Comparison of ENCODE assay signal across 8 cellular contexts in genomic region chr14:95518045-95518751, GRCh38. TPM values are rescaled to one million over a fixed set of nuclear protein-coding genes. Genes with fewer than 3 reads are reported as not detected.
DNase-seq lines count a peak whose midpoint lies in the region; ATAC-seq and TF ChIP-seq lines count a peak whose summit lies in the region.

No MANE protein-coding gene starts in this region.

- H3K36me3 Mint-ChIP-seq in MCF 10A (ENCODE audit: insufficient read depth, unreplicated experiment) = no peaks in the 10 kb centered on the region

- H3K27ac Mint-ChIP-seq in MCF 10A (ENCODE audit: low read depth, unreplicated experiment) = no peak overlapping the region

- BruUV-seq in MCF 10A (replicated peaks; lab: Mats Ljungman, UMichigan) (no TSS peak), mammary epithelial cell (replicated peaks; lab: Mats Ljungman, UMichigan) (no TSS peak)

- TF ChIP-seq POLR2A in uterus (IDR thresholded peaks at IDR 0.05) = no peak

- intact Hi-C loops in MCF 10A (cut with micrococcal nuclease) (no loop called here), mammary epithelial cell (cut with micrococcal nuclease) (loop anchor here (5.0 kb wide), 1 partner anchor 41 kb away; no protein-coding TSS in a partner anchor), uterus (cut with DNase I; ENCODE audit: low total_unique reads) (no loop called here)

- dilution Hi-C loops in mammary epithelial cell (cut with HindIII; ENCODE audit: low sequenced_read_pairs) = no loop called here

- H3K9me3 ChIP-seq in mammary epithelial cell (replicated peaks; ENCODE audit: insufficient read depth, low read length) (no peaks in the 10 kb centered on the region), OCI-LY3 (ENCODE audit: insufficient read depth, low read length) (no peaks in the 10 kb centered on the region), uterus (no peaks in the 10 kb centered on the region)

- no peak overlapping the region for H3K4me3 Mint-ChIP-seq in MCF 10A (ENCODE audit: unreplicated experiment)

- POLR2A ChIA-PET in MCF 10A (lab: Yijun Ruan, JAX) = interaction anchor here (0.6 to 2.5 kb wide), 10 partner anchors 9 to 60 kb away, joined by 3 to 11 read pairs (median 3); partner anchors contain the start of gene GLRX5

- TF ChIP-seq CTCF in MCF 10A (IDR thresholded peaks at IDR 0.05; ENCODE audit: unreplicated experiment) (no peak), mammary epithelial cell (conservative IDR thresholded peaks at IDR 0.05 in 1 of 2, IDR thresholded peaks at IDR 0.05 in 1 of 2; ENCODE audit: extremely low read depth in 1 of 2, insufficient read depth in 1 of 2, low read depth in 1 of 2, low read length in 2 of 2) (no peak), OCI-LY3 (IDR thresholded peaks at IDR 0.05; ENCODE audit: low read depth, low read length) (no peak), fibroblast of the aortic adventitia (IDR thresholded peaks at IDR 0.05; ENCODE audit: insufficient read depth, low read length) (no peak), uterus (IDR thresholded peaks at IDR 0.05) (no peak)

- peak; percentile 25 for DNase-seq in MCF 10A (ENCODE audit: unreplicated experiment)
- DNase-seq in mammary epithelial cell = no peak
- DNase-seq in fibroblast of the aortic adventitia (ENCODE audit: low read depth) = peak; percentile 90
- DNase-seq in uterus = no peak
- no peak for DNase-seq in NCI-H2029 (lab: John Stamatoyannopoulos, UW)

- H3K4me3 ChIP-seq in mammary epithelial cell (replicated peaks in 1 of 3; ENCODE audit: insufficient read depth in 1 of 3, low read depth in 2 of 3, low read length in 3 of 3) (no peak overlapping the region), OCI-LY3 (ENCODE audit: low read length) (peak overlapping the region; percentile 81), fibroblast of the aortic adventitia (ENCODE audit: low read depth, low read length) (no peak overlapping the region), uterus (no peak overlapping the region)

- H3K4me1 Mint-ChIP-seq in MCF 10A (ENCODE audit: insufficient read depth, unreplicated experiment) = peaks cover 34% of the 10 kb centered on the region

- H3K36me3 ChIP-seq in mammary epithelial cell (ENCODE audit: insufficient read depth, low read length) (no peaks in the 10 kb centered on the region), OCI-LY3 (replicated peaks; ENCODE audit: low read depth, low read length) (no peaks in the 10 kb centered on the region), uterus (no peaks in the 10 kb centered on the region)

- H3K4me2 ChIP-seq in mammary epithelial cell (ENCODE audit: insufficient read depth, low read depth, low read length) (no peak overlapping the region), OCI-LY3 (ENCODE audit: low read length) (peak overlapping the region; percentile 98)

- H3K4me1 ChIP-seq in mammary epithelial cell (ENCODE audit: insufficient read depth, low read length) (peaks cover 45% of the 10 kb centered on the region), OCI-LY3 (ENCODE audit: low read length) (peaks cover 75% of the 10 kb centered on the region), uterus (peaks cover 0 to 9% of the 10 kb centered on the region in 2 donors)

- in situ Hi-C loops in mammary epithelial cell (cut with MboI; ENCODE audit: low sequenced_read_pairs in 2 of 2) = loop anchor here in 1 of 2 donors (25.0 kb wide), 1 partner anchor 256 kb away; no protein-coding TSS in a partner anchor

- no peak overlapping the region for H3K9ac ChIP-seq in mammary epithelial cell (ENCODE audit: insufficient read depth, low read length)
- H3K9ac ChIP-seq in OCI-LY3 (ENCODE audit: low read length) = peak overlapping the region; percentile 84

- H4K20me1 ChIP-seq in mammary epithelial cell (ENCODE audit: insufficient read depth, low read length) = no peaks in the 10 kb centered on the region
- H4K20me1 ChIP-seq in OCI-LY3 (ENCODE audit: insufficient read depth, low read length) = peaks cover 11% of the 10 kb centered on the region

- 99% methylated on average over 7 of the region's 8 CpGs for WGBS in mammary epithelial cell (ENCODE audit: low coverage, missing lambda C conversion rate)

- H2AFZ ChIP-seq in mammary epithelial cell (ENCODE audit: low read depth, low read length) (no peak overlapping the region), OCI-LY3 (ENCODE audit: low read depth, low read length) (no peak overlapping the region)

- CTCF ChIA-PET in MCF 10A (lab: Yijun Ruan, JAX) = interaction anchor here (0.5 to 2.2 kb wide), 7 partner anchors 9 to 1593 kb away, joined by 3 to 7 read pairs (median 4); partner anchors contain the start of gene GLRX5
- CTCF ChIA-PET in mammary epithelial cell (lab: Charles Lee; ENCODE audit: low non-redundant PET) = no interaction called here

- H3K27me3 Mint-ChIP-seq in MCF 10A (ENCODE audit: insufficient read depth, unreplicated experiment) = no peaks in the 10 kb centered on the region

- ATAC-seq in GM19351 (IDR thresholded peaks at IDR 0.05; ENCODE audit: unreplicated experiment) (no peak), HG02884 (IDR thresholded peaks at IDR 0.05; ENCODE audit: unreplicated experiment) (no peak)

- H3K27me3 ChIP-seq in mammary epithelial cell (ENCODE audit: insufficient read depth, low read length) (no peaks in the 10 kb centered on the region), OCI-LY3 (ENCODE audit: low read depth, low read length) (no peaks in the 10 kb centered on the region), uterus (no peaks in the 10 kb centered on the region)

- no peaks in the 10 kb centered on the region for H3K9me3 Mint-ChIP-seq in MCF 10A (ENCODE audit: unreplicated experiment)

- H3K79me2 ChIP-seq in mammary epithelial cell (ENCODE audit: insufficient read depth, low read length) (peaks cover 7% of the 10 kb centered on the region), OCI-LY3 (ENCODE audit: low read length) (peaks cover 27% of the 10 kb centered on the region)

- no peak overlapping the region for H3K27ac ChIP-seq in mammary epithelial cell (ENCODE audit: insufficient read depth, low read depth, low read length)
- H3K27ac ChIP-seq in OCI-LY3 (ENCODE audit: low read length) = peak overlapping the region; percentile 93
- H3K27ac ChIP-seq in uterus = peak overlapping the region; percentile 89 to 91

RNA-seq across cellular contexts. Expression of gene SYNE3, which starts 1.7 kb away (rescaled TPM):
- 8.9 and 9.5 TPM in 2 replicates for total RNA-seq in MCF 10A (2022)
- 10 to 100 TPM in 1 of 2 donors, 1 to 10 TPM in 1; 3.5 to 13.0 TPM for total RNA-seq in mammary epithelial cell
- polyA plus RNA-seq in mammary epithelial cell = 2.4 TPM
- polyA minus RNA-seq in mammary epithelial cell = 13.3 TPM
- 19.3 and 63.4 TPM in 2 replicates for total RNA-seq in fibroblast of the aortic adventitia (ENCODE audit: low replicate concordance)
- total RNA-seq in uterus = 10 to 100 TPM in 2 of 4 donors, 1 to 10 TPM in 2; 4.9 to 36.1 (median 15.2) TPM

RNA-seq across cellular contexts. Expression of gene GLRX5, which starts 16.7 kb away (rescaled TPM):
- 32.2 and 39.8 TPM in 2 replicates for total RNA-seq in MCF 10A (2022)
- total RNA-seq in mammary epithelial cell = 10 to 100 TPM; 21.2 to 34.6 TPM
- 30.5 TPM for polyA plus RNA-seq in mammary epithelial cell
- 17.2 TPM for polyA minus RNA-seq in mammary epithelial cell
- 8.5 and 47.2 TPM in 2 replicates for total RNA-seq in fibroblast of the aortic adventitia (ENCODE audit: low replicate concordance)
- 10 to 100 TPM in 3 of 4 donors, 1 to 10 TPM in 1; 5.9 to 40.3 (median 23.7) TPM for total RNA-seq in uterus

Comparison
In these comparisons a context has a peak if more than half of its experiments do, and no peak if none do; other contexts are left out.
1. DNase-seq: peak in MCF 10A (single experiment) and fibroblast of the aortic adventitia (single experiment); none in mammary epithelial cell (single experiment), uterus (0 of 2) and NCI-H2029 (single experiment).